Comparison of ENCODE assay signal across 10 cellular contexts in the genomic region with DNA sequence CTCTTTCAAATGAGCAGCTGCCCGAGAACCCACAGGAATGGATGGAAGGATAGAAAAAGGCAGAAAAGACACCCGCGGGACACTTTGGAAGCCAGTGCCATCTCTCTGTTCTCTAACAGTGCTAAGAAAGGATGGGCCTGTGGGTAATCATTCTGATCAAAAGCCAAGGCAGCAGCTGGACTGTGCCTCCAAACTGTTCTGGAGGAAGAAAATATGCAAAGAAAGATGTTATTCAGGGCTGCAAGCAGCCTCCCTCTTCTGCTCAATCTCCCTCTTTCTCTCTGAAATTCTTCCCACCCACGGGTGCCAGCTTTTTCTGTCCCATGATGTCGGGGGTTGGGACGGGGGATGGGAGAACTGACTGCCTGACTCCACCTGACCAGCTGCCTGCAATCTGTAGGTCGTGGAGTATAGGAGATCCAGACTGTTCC. TPM values are rescaled to one million over a fixed set of nuclear protein-coding genes. Genes with fewer than 3 reads are reported as not detected.
DNase-seq lines count a peak whose midpoint lies in the region; ATAC-seq, FAIRE-seq and TF ChIP-seq lines count a peak whose summit lies in the region.
"Had no signal": no experiment of that assay in that cellular context is flagged by ENCODE, and none has a peak within 500 bp of the region (broad histone marks: within the 10 kb centered on the region; RNA-seq: fewer than 3 reads in every experiment).

No MANE protein-coding gene starts in this region.

- H3K4me3 ChIP-seq in H7 (ENCODE audit: insufficient read depth, low read depth, low read length) (no peak overlapping the region), astrocyte (ENCODE audit: insufficient read depth, low read depth, low read length) (no peak overlapping the region), left lung (no peak overlapping the region), skeletal muscle tissue (ENCODE audit: low read length in 3 of 3) (no peak overlapping the region)

- H3K4me1 ChIP-seq in astrocyte (ENCODE audit: insufficient read depth, low read length) (no peaks in the 10 kb centered on the region), left lung (peaks cover 0 to 35% of the 10 kb centered on the region in 2 donors), skeletal muscle tissue (ENCODE audit: control insufficient read depth in 3 of 3, insufficient read depth in 3 of 3, low read length in 3 of 3) (peaks cover 0 to 3% (median 2%) of the 10 kb centered on the region in 3 donors)

- no peak overlapping the region for H3K9ac ChIP-seq in astrocyte (ENCODE audit: low read length)
- no peak overlapping the region for H3K9ac ChIP-seq in skeletal muscle tissue (ENCODE audit: low read depth in 1 of 3, low read length in 3 of 3)

- ATAC-seq in left lung, result peak; percentile 20
- ATAC-seq in GM21360 (IDR thresholded peaks at IDR 0.05; ENCODE audit: unreplicated experiment), result no peak
- ATAC-seq in HG02840 (IDR thresholded peaks at IDR 0.05; ENCODE audit: low FRiP score, unreplicated experiment), result no peak
- ATAC-seq: activated naive CD8-positive, alpha-beta T cell treated with anti-CD3 and anti-CD28 coated beads, Interleukin-2, amount 50 U/mL, for 24 hours; stimulated activated effector memory CD8-positive, alpha-beta T cell treated with anti-CD3 and anti-CD28 coated beads, Interleukin-12 subunit alpha, Interleukin-12 subunit beta, amount 100 ng/mL, for 72 hours had no signal

- TF ChIP-seq CTCF in astrocyte (IDR thresholded peaks at IDR 0.05; ENCODE audit: insufficient read depth, low read depth, low read length), result no peak
- no peak for TF ChIP-seq CTCF in left lung (IDR thresholded peaks at IDR 0.05)

- H3K9me3 ChIP-seq in astrocyte (ENCODE audit: insufficient read depth, low read depth, low read length), result no peaks in the 10 kb centered on the region
- no peaks in the 10 kb centered on the region for H3K9me3 ChIP-seq in left lung
- H3K9me3 ChIP-seq in skeletal muscle tissue (ENCODE audit: control insufficient read depth in 3 of 3, low read length in 3 of 3), result no peaks in the 10 kb centered on the region

- peaks cover 11% of the 10 kb centered on the region for H3K4me1 Mint-ChIP-seq in astrocyte (ENCODE audit: low read depth, unreplicated experiment)
- H3K4me1 Mint-ChIP-seq: activated naive CD8-positive, alpha-beta T cell treated with anti-CD3 and anti-CD28 coated beads, Interleukin-2, amount 50 U/mL, for 24 hours; stimulated activated effector memory CD8-positive, alpha-beta T cell treated with anti-CD3 and anti-CD28 coated beads, Interleukin-12 subunit alpha, Interleukin-12 subunit beta, amount 100 ng/mL, for 72 hours had no signal

- no peak for FAIRE-seq in astrocyte (lab: Jason Lieb, UNC)

- DNase-seq in H7, result peak; percentile 22
- DNase-seq in astrocyte (ENCODE audit: low read depth), result no peak
- DNase-seq in left lung, result peak in 1 of 2 donors; percentile 8
- DNase-seq in stimulated activated CD4-positive, alpha-beta T cell treated with anti-CD3 and anti-CD28 coated beads, Interleukin-2, amount 100 ng/mL, for 24 hours, result no peak
- DNase-seq: activated naive CD8-positive, alpha-beta T cell treated with anti-CD3 and anti-CD28 coated beads, Interleukin-2, amount 50 U/mL, for 24 hours; naive B cell had no signal

- H3K79me2 ChIP-seq in astrocyte (ENCODE audit: insufficient read depth, low read length), result no peaks in the 10 kb centered on the region

- H3K27ac ChIP-seq in astrocyte (ENCODE audit: low read depth, low read length), result no peak overlapping the region
- peak overlapping the region; percentile 48 to 64 for H3K27ac ChIP-seq in left lung
- peak overlapping the region; percentile 25 for H3K27ac ChIP-seq in skeletal muscle tissue (ENCODE audit: low read depth, low read length)

- no peak overlapping the region for H2AFZ ChIP-seq in astrocyte (ENCODE audit: low read depth, low read length)

- no peaks in the 10 kb centered on the region for H4K20me1 ChIP-seq in astrocyte (ENCODE audit: insufficient read depth, low read length)

- H3K36me3 ChIP-seq in H7 (replicated peaks; ENCODE audit: control insufficient read depth, insufficient read depth, low read length), result no peaks in the 10 kb centered on the region
- H3K36me3 ChIP-seq in astrocyte (ENCODE audit: insufficient read depth, low read length), result no peaks in the 10 kb centered on the region
- H3K36me3 ChIP-seq in left lung, result no peaks in the 10 kb centered on the region
- H3K36me3 ChIP-seq in skeletal muscle tissue (ENCODE audit: control insufficient read depth in 3 of 3, insufficient read depth in 3 of 3, low read length in 3 of 3), result no peaks in the 10 kb centered on the region

- peak overlapping the region; percentile 48 for H3K27ac Mint-ChIP-seq in astrocyte (ENCODE audit: unreplicated experiment)
- H3K27ac Mint-ChIP-seq: activated naive CD8-positive, alpha-beta T cell treated with anti-CD3 and anti-CD28 coated beads, Interleukin-2, amount 50 U/mL, for 24 hours; stimulated activated effector memory CD8-positive, alpha-beta T cell treated with anti-CD3 and anti-CD28 coated beads, Interleukin-12 subunit alpha, Interleukin-12 subunit beta, amount 100 ng/mL, for 72 hours had no signal

- H3K27me3 ChIP-seq in H7 (ENCODE audit: control insufficient read depth, insufficient read depth, low read length), result no peaks in the 10 kb centered on the region
- H3K27me3 ChIP-seq in astrocyte (ENCODE audit: insufficient read depth, low read length), result no peaks in the 10 kb centered on the region
- H3K27me3 ChIP-seq in left lung, result no peaks in the 10 kb centered on the region
- H3K27me3 ChIP-seq in skeletal muscle tissue (ENCODE audit: control insufficient read depth in 3 of 3, insufficient read depth in 3 of 3, low read length in 3 of 3), result peaks cover 0 to 4% (median 0%) of the 10 kb centered on the region in 3 donors

- peaks cover 15% of the 10 kb centered on the region for H3K9me3 Mint-ChIP-seq in astrocyte (ENCODE audit: unreplicated experiment)
- H3K9me3 Mint-ChIP-seq: activated naive CD8-positive, alpha-beta T cell treated with anti-CD3 and anti-CD28 coated beads, Interleukin-2, amount 50 U/mL, for 24 hours; stimulated activated effector memory CD8-positive, alpha-beta T cell treated with anti-CD3 and anti-CD28 coated beads, Interleukin-12 subunit alpha, Interleukin-12 subunit beta, amount 100 ng/mL, for 72 hours had no signal

- H3K36me3 Mint-ChIP-seq in astrocyte (ENCODE audit: low read depth, unreplicated experiment), result peaks cover 3% of the 10 kb centered on the region
- H3K36me3 Mint-ChIP-seq: naive B cell; stimulated activated effector memory CD8-positive, alpha-beta T cell treated with anti-CD3 and anti-CD28 coated beads, Interleukin-12 subunit alpha, Interleukin-12 subunit beta, amount 100 ng/mL, for 72 hours had no signal

- H3K27me3 Mint-ChIP-seq in astrocyte (ENCODE audit: low read depth, unreplicated experiment), result no peaks in the 10 kb centered on the region
- H3K27me3 Mint-ChIP-seq: activated naive CD8-positive, alpha-beta T cell treated with anti-CD3 and anti-CD28 coated beads, Interleukin-2, amount 50 U/mL, for 24 hours had no signal

- H3K4me2 ChIP-seq in astrocyte (ENCODE audit: low read length), result no peak overlapping the region

- H3K4me3 Mint-ChIP-seq in astrocyte (ENCODE audit: unreplicated experiment), result no peak overlapping the region
- H3K4me3 Mint-ChIP-seq: activated naive CD8-positive, alpha-beta T cell treated with anti-CD3 and anti-CD28 coated beads, Interleukin-2, amount 50 U/mL, for 24 hours; stimulated activated effector memory CD8-positive, alpha-beta T cell treated with anti-CD3 and anti-CD28 coated beads, Interleukin-12 subunit alpha, Interleukin-12 subunit beta, amount 100 ng/mL, for 72 hours had no signal

- intact Hi-C loops in left lung (cut with DNase I), result no loop called here

RNA-seq across cellular contexts. Expression of a gene that starts 37.8 kb away (rescaled TPM):
- total RNA-seq in H7 (2014; rRNA removed; shearing (Covaris generic)), result 443 and 463 TPM in 2 replicates
- total RNA-seq in astrocyte (2,052 and 2,092 TPM in 2 replicates), left lung (1,000 to 10,000 TPM; 3,536 to 5,494 TPM), skeletal muscle tissue (276 TPM)

RNA-seq across cellular contexts. Expression of a gene that starts 55.1 kb away (rescaled TPM):
- 0.30 and 0.45 TPM in 2 replicates for total RNA-seq in H7 (2014; rRNA removed; shearing (Covaris generic))
- 0.60 and 0.66 TPM in 2 replicates for total RNA-seq in astrocyte
- 10 to 100 TPM in 1 of 2 donors, 1 to 10 TPM in 1; 3.8 to 14.6 TPM for total RNA-seq in left lung
- 2.1 TPM for total RNA-seq in skeletal muscle tissue
